In genomic region chr19:14577885-14578427, GRCh38 we compare ENCODE assay signal across 15 cellular contexts. TPM values are rescaled to one million over a fixed set of nuclear protein-coding genes. Genes with fewer than 3 reads are reported as not detected.
DNase-seq lines count a peak whose midpoint lies in the region; ATAC-seq, FAIRE-seq and TF ChIP-seq lines count a peak whose summit lies in the region.
"Had no signal": no experiment of that assay in that cellular context is flagged by ENCODE, and none has a peak within 500 bp of the region (broad histone marks: within the 10 kb centered on the region; RNA-seq: fewer than 3 reads in every experiment).

No MANE protein-coding gene starts in this region.

- peak overlapping the region in 1 of 2 experiments; percentile 66; a peak in 2 of 4 replicates for H3K9ac ChIP-seq in K562 (ENCODE audit: insufficient read depth in 1 of 2, low read depth in 2 of 2, low read length in 2 of 2)

- H3K4me2 ChIP-seq in K562 (ENCODE audit: insufficient read depth, low read length), result no peak overlapping the region

- no peaks in the 10 kb centered on the region for H3K79me2 ChIP-seq in K562 (ENCODE audit: control insufficient read depth, insufficient read depth, low read length)

- H2AFZ ChIP-seq in K562 (ENCODE audit: low read depth, low read length), result no peak overlapping the region

- in situ Hi-C loops in K562 (cut with MboI), result loop anchor here (10.0 kb wide), 2 partner anchors 207 to 317 kb away; no protein-coding TSS in a partner anchor

- no peak for TF ChIP-seq EP300 in K562 (IDR thresholded peaks at IDR 0.05; ENCODE audit: low read length)

- no peaks in the 10 kb centered on the region; the same call in 1 of the 2 replicates for H4K20me1 ChIP-seq in K562 (replicated peaks; ENCODE audit: control insufficient read depth, insufficient read depth, low read length)

- H3K4me1 ChIP-seq in K562 (replicated peaks in 1 of 2; ENCODE audit: control insufficient read depth in 2 of 2, insufficient read depth in 2 of 2, low read length in 2 of 2), result peaks cover 7 to 8% of the 10 kb centered on the region in 2 experiments; a peak in 3 of 5 replicates
- no peaks in the 10 kb centered on the region for H3K4me1 ChIP-seq in ascending aorta
- no peaks in the 10 kb centered on the region for H3K4me1 ChIP-seq in effector memory CD4-positive, alpha-beta T cell (ENCODE audit: control insufficient read depth, insufficient read depth, low read length, poor library complexity, severe bottlenecking)

- DNase-seq in EL (peak; percentile 26), NCI-H524 treated with DMSO at 0.1 percent for 48 hours (lab: John Stamatoyannopoulos, UW) (peak; percentile 90), K562 (ENCODE audit: extremely low read depth in 1 of 4, low spot score in 3 of 4) (peak in 2 of 4 experiments; percentile 21 to 35), ascending aorta (ENCODE audit: low spot score in 2 of 2) (no peak), RWPE1 (ENCODE audit: low spot score) (no peak), NCI-H146 (lab: John Stamatoyannopoulos, UW) (no peak)
- no peak for DNase-seq in effector memory CD4-positive, alpha-beta T cell
- DNase-seq: activated CD4-positive, alpha-beta T cell treated with anti-CD3 and anti-CD28 coated beads, Interleukin-2, amount 50 U/mL, for 1 hour; adrenal gland; CD4-positive, alpha-beta memory T cell; effector CD4-positive, alpha-beta T cell; NCI-H1417; sigmoid colon had no signal

- no peak for TF ChIP-seq RAD21 in K562 (CRISPR knock-in tag; conservative IDR thresholded peaks at IDR 0.05 in 1 of 2, IDR thresholded peaks at IDR 0.05 in 1 of 2)

- TF ChIP-seq CTCF in K562 (IDR thresholded peaks at IDR 0.05 in 2 of 3, conservative IDR thresholded peaks at IDR 0.05 in 1 of 3; ENCODE audit: insufficient read depth in 2 of 3, low read depth in 1 of 3, low read length in 3 of 3), result peak in 1 of 3 experiments; percentile 1; a peak in 1 of 6 replicates
- no peak for TF ChIP-seq CTCF in ascending aorta (IDR thresholded peaks at IDR 0.05)
- TF ChIP-seq CTCF in RWPE1 (conservative IDR thresholded peaks at IDR 0.05; ENCODE audit: low read depth), result no peak

- ATAC-seq in GM21423 (IDR thresholded peaks at IDR 0.05; ENCODE audit: unreplicated experiment), result peak; percentile 33
- peak; percentile 43 for ATAC-seq in K562

- no peak overlapping the region for H3K27ac ChIP-seq in K562 (ENCODE audit: extremely low read depth, low read depth, low read length)
- no peak overlapping the region for H3K27ac ChIP-seq in ascending aorta
- H3K27ac ChIP-seq in effector memory CD4-positive, alpha-beta T cell (ENCODE audit: insufficient read depth, low read length, poor library complexity, severe bottlenecking), result no peak overlapping the region
- no peak overlapping the region for H3K27ac ChIP-seq in RWPE1
- H3K27ac ChIP-seq: adrenal gland, sigmoid colon had no signal

- H3K9me1 ChIP-seq in K562 (ENCODE audit: control insufficient read depth, insufficient read depth, low read length), result no peaks in the 10 kb centered on the region

- no peaks in the 10 kb centered on the region for H3K36me3 ChIP-seq in K562 (ENCODE audit: control insufficient read depth, insufficient read depth, low read length)
- no peaks in the 10 kb centered on the region for H3K36me3 ChIP-seq in ascending aorta
- no peaks in the 10 kb centered on the region for H3K36me3 ChIP-seq in effector memory CD4-positive, alpha-beta T cell (ENCODE audit: control insufficient read depth, insufficient read depth, low read length)
- H3K36me3 ChIP-seq: adrenal gland, sigmoid colon had no signal

- peaks cover 0 to under 1% of the 10 kb centered on the region in 2 experiments; a peak in 1 of 5 replicates for H3K27me3 ChIP-seq in K562 (ENCODE audit: control insufficient read depth in 2 of 2, insufficient read depth in 2 of 2, low read length in 2 of 2)
- no peaks in the 10 kb centered on the region for H3K27me3 ChIP-seq in ascending aorta
- no peaks in the 10 kb centered on the region for H3K27me3 ChIP-seq in effector memory CD4-positive, alpha-beta T cell (replicated peaks; ENCODE audit: control insufficient read depth, insufficient read depth, low read length, poor library complexity, severe bottlenecking)
- H3K27me3 ChIP-seq: adrenal gland, sigmoid colon had no signal

- FAIRE-seq in K562 (lab: Jason Lieb, UNC), result no peak

- POLR2A ChIA-PET in K562 (lab: Yijun Ruan, JAX), result interaction anchor here (0.6 kb wide), 1 partner anchor 42 kb away, joined by 3 read pairs; no protein-coding TSS in a partner anchor
- POLR2A ChIA-PET in RWPE1 (lab: Yijun Ruan, JAX; ENCODE audit: low non-redundant PET), result no interaction called here

- H3K9me3 ChIP-seq in K562 (replicated peaks; ENCODE audit: control insufficient read depth, insufficient read depth, low read depth, low read length) (no peaks in the 10 kb centered on the region), ascending aorta (no peaks in the 10 kb centered on the region)
- no peaks in the 10 kb centered on the region for H3K9me3 ChIP-seq in effector memory CD4-positive, alpha-beta T cell (ENCODE audit: control insufficient read depth, low read length)
- H3K9me3 ChIP-seq: adrenal gland, sigmoid colon had no signal

- BruUV-seq in K562 (replicated peaks; lab: Mats Ljungman, UMichigan), result no TSS peak

- 32% methylated on average over 6 of the region's 6 CpGs for WGBS in K562 (ENCODE audit: insufficient coverage, low coverage, missing lambda C conversion rate)

- intact Hi-C loops in K562 (cut with micrococcal nuclease) (no loop called here), ascending aorta (cut with DNase I) (no loop called here)

- no peak for TF ChIP-seq POLR2A in K562 (conservative IDR thresholded peaks at IDR 0.05)

- no peak overlapping the region for H3K4me3 ChIP-seq in K562
- H3K4me3 ChIP-seq in ascending aorta, result no peak overlapping the region
- H3K4me3 ChIP-seq in effector memory CD4-positive, alpha-beta T cell (ENCODE audit: insufficient read depth, low read depth, low read length, poor library complexity, severe bottlenecking), result no peak overlapping the region
- H3K4me3 ChIP-seq: adrenal gland, sigmoid colon had no signal

- CTCF ChIA-PET in K562 (lab: Yijun Ruan, JAX; ENCODE audit: low intra/inter-chr PET ratio), result no interaction called here
- CTCF ChIA-PET in RWPE1 (lab: Yijun Ruan, JAX), result interaction anchor here (0.7 kb wide), 1 partner anchor 534 kb away, joined by 3 read pairs; no protein-coding TSS in a partner anchor

RNA-seq across cellular contexts. Expression of gene CLEC17A, which starts 4.9 kb away (rescaled TPM):
- total RNA-seq in K562 (2011; cell fraction: chromatin; rRNA removed; ENCODE audit: low replicate concordance), result not detected in 2 replicates
- total RNA-seq in K562 (2011; cell fraction: nucleolus; rRNA removed), result not detected in 2 replicates
- not detected in 2 replicates for total RNA-seq in K562 (2011; cell fraction: nucleoplasm; rRNA removed)
- total RNA-seq in K562 (2014; rRNA removed) (not detected in 2 replicates), K562 (2014; rRNA removed; fragmentation: Illumina TruSeq; extraction: Trizol) (not detected in 2 replicates), K562 (2015; rRNA removed; fragmentation: Illumina TruSeq; extraction: Trizol) (not detected in 2 replicates), K562 (2021) (not detected in 2 replicates), ascending aorta (not detected)
- polyA plus RNA-seq in K562 (2011; rRNA removed) (0.03 TPM in 1 of 2 replicates, not detected in the other), K562 (2014; fragmentation: Illumina TruSeq; extraction: Trizol) (not detected in 2 replicates), K562 (2014; fragmentation: Nextera tagmentation; extraction: Ambion mirVana) (not detected), K562 (2014; rRNA removed) (not detected in 2 replicates)
- not detected in 2 replicates for polyA plus RNA-seq in K562 (2011; cell fraction: cytosol; rRNA removed)
- polyA plus RNA-seq in K562 (2011; cell fraction: nucleus; rRNA removed), result not detected in 2 replicates
- not detected in 2 replicates for polyA plus RNA-seq in K562 (2012)
- polyA minus RNA-seq in K562 (2011; rRNA and poly(A)+ RNA removed), result not detected in 2 replicates
- not detected in 2 replicates for polyA minus RNA-seq in K562 (2011; cell fraction: cytosol; rRNA and poly(A)+ RNA removed)
- polyA minus RNA-seq in K562 (2011; cell fraction: nucleus; rRNA and poly(A)+ RNA removed), result not detected in 2 replicates
- total RNA-seq: adrenal gland; CD4-positive, alpha-beta memory T cell; H4; sigmoid colon had no signal

RNA-seq across cellular contexts. Expression of gene NDUFB7, which starts 6.1 kb away (rescaled TPM):
- total RNA-seq in K562 (2011; cell fraction: chromatin; rRNA removed; ENCODE audit: low replicate concordance), result 5.1 and 13.9 TPM in 2 replicates
- total RNA-seq in K562 (2011; cell fraction: nucleolus; rRNA removed), result 55.0 and 85.4 TPM in 2 replicates
- total RNA-seq in K562 (2011; cell fraction: nucleoplasm; rRNA removed), result 23.9 and 26.6 TPM in 2 replicates
- total RNA-seq in K562 (2014; rRNA removed) (842 and 854 TPM in 2 replicates), K562 (2014; rRNA removed; fragmentation: Illumina TruSeq; extraction: Trizol) (7.4 and 14.9 TPM in 2 replicates), K562 (2015; rRNA removed; fragmentation: Illumina TruSeq; extraction: Trizol) (227 and 243 TPM in 2 replicates), K562 (2021) (289 and 313 TPM in 2 replicates), ascending aorta (612 TPM)
- polyA plus RNA-seq in K562 (2011; rRNA removed) (137 and 185 TPM in 2 replicates), K562 (2014; fragmentation: Illumina TruSeq; extraction: Trizol) (37.6 and 257 TPM in 2 replicates), K562 (2014; fragmentation: Nextera tagmentation; extraction: Ambion mirVana) (10 to 100 TPM; 31.3 to 91.8 TPM), K562 (2014; rRNA removed) (810 and 833 TPM in 2 replicates)
- 393 and 1,045 TPM in 2 replicates for polyA plus RNA-seq in K562 (2011; cell fraction: cytosol; rRNA removed)
- polyA plus RNA-seq in K562 (2011; cell fraction: nucleus; rRNA removed), result 125 and 147 TPM in 2 replicates
- polyA plus RNA-seq in K562 (2012), result 246 and 272 TPM in 2 replicates
- polyA minus RNA-seq in K562 (2011; rRNA and poly(A)+ RNA removed), result 14.2 and 24.3 TPM in 2 replicates
- 76.8 and 119 TPM in 2 replicates for polyA minus RNA-seq in K562 (2011; cell fraction: cytosol; rRNA and poly(A)+ RNA removed)
- polyA minus RNA-seq in K562 (2011; cell fraction: nucleus; rRNA and poly(A)+ RNA removed), result 20.3 and 27.4 TPM in 2 replicates

RNA-seq across cellular contexts. Expression of gene TECR, which starts 48.6 kb away (rescaled TPM):
- 122 and 325 TPM in 2 replicates for total RNA-seq in K562 (2011; cell fraction: chromatin; rRNA removed; ENCODE audit: low replicate concordance)
- total RNA-seq in K562 (2011; cell fraction: nucleolus; rRNA removed), result 437 and 484 TPM in 2 replicates
- total RNA-seq in K562 (2011; cell fraction: nucleoplasm; rRNA removed), result 307 and 324 TPM in 2 replicates
- total RNA-seq in K562 (2014; rRNA removed), result 86.0 and 158 TPM in 2 replicates
- total RNA-seq in K562 (2014; rRNA removed; fragmentation: Illumina TruSeq; extraction: Trizol), result 33.1 and 36.7 TPM in 2 replicates
- 81.9 and 91.6 TPM in 2 replicates for total RNA-seq in K562 (2015; rRNA removed; fragmentation: Illumina TruSeq; extraction: Trizol)
- 186 and 195 TPM in 2 replicates for total RNA-seq in K562 (2021)
- polyA plus RNA-seq in K562 (2011; rRNA removed), result 68.0 and 169 TPM in 2 replicates
- polyA plus RNA-seq in K562 (2011; cell fraction: cytosol; rRNA removed), result 224 and 335 TPM in 2 replicates
- polyA plus RNA-seq in K562 (2011; cell fraction: nucleus; rRNA removed), result 326 and 378 TPM in 2 replicates
- polyA plus RNA-seq in K562 (2012), result 229 and 297 TPM in 2 replicates
- 204 and 211 TPM in 2 replicates for polyA plus RNA-seq in K562 (2014; fragmentation: Illumina TruSeq; extraction: Trizol)
- polyA plus RNA-seq in K562 (2014; fragmentation: Nextera tagmentation; extraction: Ambion mirVana), result 10 to 100 TPM; 29.3 to 73.2 TPM
- polyA plus RNA-seq in K562 (2014; rRNA removed), result 81.4 and 108 TPM in 2 replicates
- 76.6 and 95.7 TPM in 2 replicates for polyA minus RNA-seq in K562 (2011; rRNA and poly(A)+ RNA removed)
- polyA minus RNA-seq in K562 (2011; cell fraction: cytosol; rRNA and poly(A)+ RNA removed), result 188 and 209 TPM in 2 replicates
- polyA minus RNA-seq in K562 (2011; cell fraction: nucleus; rRNA and poly(A)+ RNA removed), result 66.2 and 80.1 TPM in 2 replicates
- total RNA-seq in ascending aorta, result 88.7 TPM

RNA-seq across cellular contexts. Expression of gene DNAJB1, which starts 59.8 kb away (rescaled TPM):
- 66.1 and 87.4 TPM in 2 replicates for total RNA-seq in K562 (2011; cell fraction: chromatin; rRNA removed; ENCODE audit: low replicate concordance)
- 67.0 and 68.3 TPM in 2 replicates for total RNA-seq in K562 (2011; cell fraction: nucleolus; rRNA removed)
- total RNA-seq in K562 (2011; cell fraction: nucleoplasm; rRNA removed), result 68.0 and 69.1 TPM in 2 replicates
- total RNA-seq in K562 (2014; rRNA removed) (62.1 and 71.5 TPM in 2 replicates), K562 (2014; rRNA removed; fragmentation: Illumina TruSeq; extraction: Trizol) (51.2 and 60.9 TPM in 2 replicates), K562 (2015; rRNA removed; fragmentation: Illumina TruSeq; extraction: Trizol) (85.3 and 86.5 TPM in 2 replicates), K562 (2021) (94.8 and 99.9 TPM in 2 replicates), ascending aorta (73.8 TPM)
- polyA plus RNA-seq in K562 (2011; rRNA removed) (83.5 and 113 TPM in 2 replicates), K562 (2014; fragmentation: Illumina TruSeq; extraction: Trizol) (78.3 and 100 TPM in 2 replicates), K562 (2014; fragmentation: Nextera tagmentation; extraction: Ambion mirVana) (10 to 100 TPM; 13.2 to 16.2 TPM), K562 (2014; rRNA removed) (61.7 and 79.2 TPM in 2 replicates)
- polyA plus RNA-seq in K562 (2011; cell fraction: cytosol; rRNA removed), result 101 TPM in 2 replicates
- polyA plus RNA-seq in K562 (2011; cell fraction: nucleus; rRNA removed), result 78.2 and 79.0 TPM in 2 replicates
- polyA plus RNA-seq in K562 (2012), result 69.4 and 84.8 TPM in 2 replicates
- 71.6 and 93.9 TPM in 2 replicates for polyA minus RNA-seq in K562 (2011; rRNA and poly(A)+ RNA removed)
- 31.4 and 40.9 TPM in 2 replicates for polyA minus RNA-seq in K562 (2011; cell fraction: cytosol; rRNA and poly(A)+ RNA removed)
- polyA minus RNA-seq in K562 (2011; cell fraction: nucleus; rRNA and poly(A)+ RNA removed), result 22.5 and 40.4 TPM in 2 replicates

Comparison
In these comparisons a context has a peak if more than half of its experiments do, and no peak if none do; other contexts are left out.
1. DNase-seq: peak in EL (single experiment) and NCI-H524 treated with DMSO at 0.1 percent for 48 hours (single experiment); none in ascending aorta (0 of 2), effector memory CD4-positive, alpha-beta T cell (0 of 3), RWPE1 (single experiment) and NCI-H146 (single experiment).